In the genomic region with DNA sequence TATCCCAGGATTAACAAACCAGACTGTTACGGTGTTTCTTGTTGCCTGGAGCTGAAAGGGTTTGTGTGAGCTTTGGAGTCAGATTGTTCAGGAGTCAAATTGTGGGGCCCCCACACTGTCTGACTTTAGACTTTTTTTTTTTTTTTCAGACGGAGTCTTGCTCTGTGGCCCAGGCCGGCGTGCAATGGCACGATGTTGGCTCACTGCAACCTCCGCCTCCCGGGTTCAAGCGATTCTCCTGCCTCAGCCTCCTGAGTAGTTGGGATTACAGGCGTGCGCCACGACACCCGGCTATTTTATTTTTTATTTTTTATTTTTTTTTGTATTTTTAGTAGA, we compare ENCODE assay signal across 9 cellular contexts. TPM values are rescaled to one million over a fixed set of nuclear protein-coding genes. Genes with fewer than 3 reads are reported as not detected.
DNase-seq lines count a peak whose midpoint lies in the region; ATAC-seq and TF ChIP-seq lines count a peak whose summit lies in the region.
"Had no signal": no experiment of that assay in that cellular context is flagged by ENCODE, and none has a peak within 500 bp of the region (broad histone marks: within the 10 kb centered on the region; RNA-seq: fewer than 3 reads in every experiment).

No MANE protein-coding gene starts in this region.

- peaks cover 38% of the 10 kb centered on the region for H3K36me3 Mint-ChIP-seq in activated B cell treated with CpG ODN at 0.5 μM for 24 hours (ENCODE audit: low read depth)

- DNase-seq in HAP-1 (ENCODE audit: low spot score in 2 of 2) (no peak), activated B cell treated with CpG ODN at 0.5 μM for 24 hours (no peak), iPS DF 6.9 (ENCODE audit: low read depth, low spot score) (no peak), foreskin keratinocyte (no peak), DMS153 treated with DMSO at 0.1 percent for 48 hours (lab: John Stamatoyannopoulos, UW; ENCODE audit: unreplicated experiment) (no peak), KG1 (lab: John Stamatoyannopoulos, UW) (no peak), SIG-M5 (lab: John Stamatoyannopoulos, UW) (no peak)
- DNase-seq: hypothalamus had no signal

- intact Hi-C loops in activated B cell treated with CpG ODN at 0.5 μM for 24 hours (cut with micrococcal nuclease) = loop anchor here (2.0 kb wide), 2 partner anchors 19 to 61 kb away; no protein-coding TSS in a partner anchor

- WGBS in iPS DF 6.9 (ENCODE audit: insufficient coverage, insufficient read length) = no CpG with 5 or more reads among the region's 12 CpGs

- CTCF ChIA-PET in activated B cell treated with CpG ODN at 0.5 μM for 24 hours (lab: Charles Lee) = interaction anchor here (0.6 to 2.7 kb wide), 9 partner anchors 10 to 303 kb away, joined by 3 to 16 read pairs (median 4); partner anchors contain the start of gene TSPAN31

- in situ Hi-C loops in HAP-1 (cut with MboI; ENCODE audit: low sequenced_read_pairs) = no loop called here

- H3K9me3 Mint-ChIP-seq in activated B cell treated with CpG ODN at 0.5 μM for 24 hours = no peaks in the 10 kb centered on the region

- TF ChIP-seq CTCF in activated B cell treated with CpG ODN at 0.5 μM for 24 hours (IDR thresholded peaks at IDR 0.05) = no peak
- no peak for TF ChIP-seq CTCF in foreskin keratinocyte (conservative IDR thresholded peaks at IDR 0.05)

- H3K27me3 Mint-ChIP-seq in activated B cell treated with CpG ODN at 0.5 μM for 24 hours = no peaks in the 10 kb centered on the region

- POLR2A ChIA-PET in activated B cell treated with CpG ODN at 0.5 μM for 24 hours (lab: Charles Lee) = interaction anchor here (1.0 to 2.4 kb wide), 4 partner anchors 13 to 113 kb away, joined by 3 to 11 read pairs (median 4); no protein-coding TSS in a partner anchor

- H3K4me1 ChIP-seq in HAP-1 (no peaks in the 10 kb centered on the region; the same call in 1 of the 2 replicates), iPS DF 6.9 (ENCODE audit: control insufficient read depth, insufficient read depth, low read length) (no peaks in the 10 kb centered on the region), foreskin keratinocyte (no peaks in the 10 kb centered on the region)

- no peak overlapping the region for H3K27ac Mint-ChIP-seq in activated B cell treated with CpG ODN at 0.5 μM for 24 hours

- no peak overlapping the region for H3K27ac ChIP-seq in iPS DF 6.9 (ENCODE audit: low read length)
- peak overlapping the region in 13 of 21 experiments; percentile 58 to 89 (median 85) for H3K27ac ChIP-seq in skin epidermis
- no peak overlapping the region for H3K27ac ChIP-seq in foreskin keratinocyte

- H3K36me3 ChIP-seq in HAP-1 (replicated peaks) (peaks cover 45% of the 10 kb centered on the region), iPS DF 6.9 (ENCODE audit: control insufficient read depth, insufficient read depth, low read length) (peaks cover 9% of the 10 kb centered on the region; the same call in 1 of the 2 replicates)

- peak overlapping the region; percentile 99 for H3K4me3 Mint-ChIP-seq in activated B cell treated with CpG ODN at 0.5 μM for 24 hours

- no peaks in the 10 kb centered on the region for H3K9me3 ChIP-seq in HAP-1
- no peaks in the 10 kb centered on the region for H3K9me3 ChIP-seq in iPS DF 6.9 (ENCODE audit: control insufficient read depth, insufficient read depth, low read length)

- peaks cover 22% of the 10 kb centered on the region for H3K4me1 Mint-ChIP-seq in activated B cell treated with CpG ODN at 0.5 μM for 24 hours

- ATAC-seq in activated B cell treated with CpG ODN at 0.5 μM for 24 hours (ENCODE audit: low read depth) (no peak), foreskin keratinocyte (no peak)

- H3K27me3 ChIP-seq in HAP-1 (ENCODE audit: low read depth) (no peaks in the 10 kb centered on the region), iPS DF 6.9 (ENCODE audit: control insufficient read depth, insufficient read depth, low read length) (no peaks in the 10 kb centered on the region), foreskin keratinocyte (no peaks in the 10 kb centered on the region)

- H3K4me3 ChIP-seq in HAP-1 = peak overlapping the region; percentile 91
- H3K4me3 ChIP-seq in iPS DF 6.9 (ENCODE audit: low read length) = peak overlapping the region; percentile 82; the same call in 1 of the 2 replicates
- peak overlapping the region; percentile 65 to 99 (median 77) for H3K4me3 ChIP-seq in skin epidermis

RNA-seq across cellular contexts. Expression of gene TSFM, which starts 0.8 kb away (rescaled TPM):
- total RNA-seq in activated B cell treated with CpG ODN at 0.5 μM for 24 hours (28.4 and 33.4 TPM in 2 replicates), foreskin keratinocyte (33.7 and 35.3 TPM in 2 replicates)
- polyA plus RNA-seq in foreskin keratinocyte = 53.1 and 57.4 TPM in 2 replicates

RNA-seq across cellular contexts. Expression of gene EEF1AKMT3, which starts 11.0 kb away (rescaled TPM):
- total RNA-seq in activated B cell treated with CpG ODN at 0.5 μM for 24 hours (0.60 and 1.2 TPM in 2 replicates), foreskin keratinocyte (4.0 and 4.5 TPM in 2 replicates)
- 2.9 and 3.2 TPM in 2 replicates for polyA plus RNA-seq in foreskin keratinocyte

RNA-seq across cellular contexts. Expression of gene METTL1, which starts 11.5 kb away (rescaled TPM):
- total RNA-seq in activated B cell treated with CpG ODN at 0.5 μM for 24 hours (32.2 and 40.7 TPM in 2 replicates), foreskin keratinocyte (19.1 and 23.3 TPM in 2 replicates)
- 35.3 and 41.9 TPM in 2 replicates for polyA plus RNA-seq in foreskin keratinocyte

RNA-seq across cellular contexts. Expression of gene CYP27B1, which starts 16.6 kb away (rescaled TPM):
- total RNA-seq in activated B cell treated with CpG ODN at 0.5 μM for 24 hours (2.4 and 2.5 TPM in 2 replicates), foreskin keratinocyte (41.8 and 52.1 TPM in 2 replicates)
- 31.4 and 43.4 TPM in 2 replicates for polyA plus RNA-seq in foreskin keratinocyte

RNA-seq across cellular contexts. Expression of gene MARCHF9, which starts 28.5 kb away (rescaled TPM):
- 54.1 and 58.2 TPM in 2 replicates for total RNA-seq in activated B cell treated with CpG ODN at 0.5 μM for 24 hours
- total RNA-seq in foreskin keratinocyte = 14.4 and 14.7 TPM in 2 replicates
- polyA plus RNA-seq in foreskin keratinocyte = 25.2 and 26.6 TPM in 2 replicates

Comparison
In these comparisons a context has a peak if more than half of its experiments do, and no peak if none do; other contexts are left out.
1. H3K27ac ChIP-seq: peak in skin epidermis (13 of 21); none in iPS DF 6.9 (single experiment) and foreskin keratinocyte (single experiment).
2. Peak in every context shown above with its lines, with median percentiles within 50 percentile points of each other: H3K4me3 ChIP-seq.